8 cellular contexts compared by ENCODE assay signal in the genomic region with DNA sequence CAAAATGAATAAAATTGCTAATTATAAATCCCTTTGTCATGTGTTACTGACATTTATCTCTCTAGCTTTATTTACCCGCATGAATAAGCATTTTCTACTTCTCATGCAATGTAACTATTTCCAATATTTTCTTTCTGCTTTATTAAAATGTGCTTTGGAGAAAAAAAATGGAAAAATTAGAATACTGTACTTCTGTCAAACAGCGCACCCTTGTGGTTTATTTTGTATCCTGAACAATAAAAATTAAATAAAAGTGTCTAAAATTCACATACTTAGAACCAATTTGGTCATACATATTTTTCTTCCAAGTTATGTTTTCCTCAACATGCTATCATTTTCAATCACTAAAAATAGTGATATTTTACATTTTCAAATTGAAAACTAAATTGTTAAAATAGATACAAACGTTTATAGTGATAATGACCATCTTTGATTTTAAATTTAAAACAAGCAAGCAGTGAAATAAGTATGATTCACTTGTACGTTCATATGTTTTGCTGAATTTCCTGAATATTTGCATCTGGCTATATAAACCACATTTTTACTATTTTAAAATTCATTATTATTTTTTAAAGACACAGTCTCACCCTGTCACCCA.
DNase-seq lines count a peak whose midpoint lies in the region; ATAC-seq and TF ChIP-seq lines count a peak whose summit lies in the region.

No MANE protein-coding gene starts in this region.

- H3K14ac ChIP-seq in neuronal stem cell (ENCODE audit: low read length): no peak overlapping the region

- H4K8ac ChIP-seq in neuronal stem cell (ENCODE audit: low read depth, low read length): no peak overlapping the region

- POLR2A ChIA-PET in Caco-2 (lab: Charles Lee): no interaction called here

- DNase-seq in Caco-2 (peak in 1 of 2 experiments; percentile 39), HT-29 (ENCODE audit: low spot score) (peak; percentile 54), astrocyte of the spinal cord (ENCODE audit: low read depth, low spot score) (peak; percentile 53), medulla oblongata (ENCODE audit: extremely low spot score) (peak; percentile 34), neuronal stem cell (ENCODE audit: low spot score) (no peak), C1 segment of cervical spinal cord (lab: John Stamatoyannopoulos, UW) (no peak)

- no peak overlapping the region for H3K4me3 Mint-ChIP-seq in Caco-2 (ENCODE audit: unreplicated experiment)

- H3K9me3 ChIP-seq in Caco-2 (no peaks in the 10 kb centered on the region), neuronal stem cell (replicated peaks in 1 of 2; ENCODE audit: control insufficient read depth in 2 of 2, insufficient read depth in 1 of 2, low read depth in 1 of 2, low read length in 2 of 2) (no peaks in the 10 kb centered on the region)

- no CpG with 5 or more reads among the region's 4 CpGs for WGBS in neuronal stem cell (ENCODE audit: extremely low coverage in 2 of 2, insufficient read length in 2 of 2, insufficient replicate concordance in 1 of 2), 2 donors

- no peaks in the 10 kb centered on the region for H3K27me3 Mint-ChIP-seq in Caco-2 (ENCODE audit: insufficient read depth, unreplicated experiment)

- H3K9me3 Mint-ChIP-seq in Caco-2 (ENCODE audit: unreplicated experiment): no peaks in the 10 kb centered on the region

- H2BK120ac ChIP-seq in neuronal stem cell (ENCODE audit: low read depth, low read length): no peak overlapping the region

- H3K4me1 Mint-ChIP-seq in Caco-2 (ENCODE audit: low read depth, unreplicated experiment): peaks cover 35% of the 10 kb centered on the region

- TF ChIP-seq CTCF in Caco-2 (IDR thresholded peaks at IDR 0.05; ENCODE audit: insufficient read depth in 1 of 2, low read depth in 1 of 2, low read length in 1 of 2, severe bottlenecking in 1 of 2, unreplicated experiment in 1 of 2) (peak; percentile 45 to 77), astrocyte of the spinal cord (IDR thresholded peaks at IDR 0.05; ENCODE audit: low read depth, low read length) (peak; percentile 46)

- no peak overlapping the region for H3K18ac ChIP-seq in neuronal stem cell (ENCODE audit: low read length)

- H2AFZ ChIP-seq in neuronal stem cell (ENCODE audit: low read length): no peak overlapping the region

- H3K27ac ChIP-seq in neuronal stem cell (replicated peaks; ENCODE audit: low read length): no peak overlapping the region

- no peaks in the 10 kb centered on the region for H3K27me3 ChIP-seq in Caco-2 (replicated peaks; ENCODE audit: control insufficient read depth, insufficient read depth, low read length)
- H3K27me3 ChIP-seq in neuronal stem cell (ENCODE audit: control insufficient read depth in 3 of 3, insufficient read depth in 3 of 3, low read depth in 1 of 3, low read length in 3 of 3): no peaks in the 10 kb centered on the region

- H4K91ac ChIP-seq in neuronal stem cell (ENCODE audit: low read depth, low read length, poor library complexity): no peak overlapping the region

- intact Hi-C loops in Caco-2 (cut with micrococcal nuclease; ENCODE audit: unreplicated experiment): loop anchor here (1.0 to 5.0 kb wide), 4 partner anchors 20 to 220 kb away; no protein-coding TSS in a partner anchor

- H3K9ac ChIP-seq in neuronal stem cell (ENCODE audit: low read depth, low read length, poor library complexity): no peak overlapping the region

- H3K36me3 Mint-ChIP-seq in Caco-2 (ENCODE audit: insufficient read depth, unreplicated experiment): peaks cover 7% of the 10 kb centered on the region

- no peak overlapping the region for H2BK12ac ChIP-seq in neuronal stem cell (ENCODE audit: low read length)

- H3K36me3 ChIP-seq in Caco-2 (ENCODE audit: control insufficient read depth, insufficient read depth, low read length) (no peaks in the 10 kb centered on the region; the same call in none of the 2 replicates), neuronal stem cell (replicated peaks in 1 of 2; ENCODE audit: control insufficient read depth in 2 of 2, insufficient read depth in 2 of 2, low read length in 2 of 2) (no peaks in the 10 kb centered on the region)

- in situ Hi-C loops in astrocyte of the spinal cord (cut with HindIII; ENCODE audit: low sequenced_read_pairs): no loop called here

- CTCF ChIA-PET in Caco-2 (lab: Charles Lee): no interaction called here

- no peak overlapping the region for H2AK5ac ChIP-seq in neuronal stem cell (ENCODE audit: low read depth, low read length)

- no peaks in the 10 kb centered on the region for H3K79me1 ChIP-seq in neuronal stem cell (ENCODE audit: low read depth, low read length)

- no peak overlapping the region for H3K4ac ChIP-seq in neuronal stem cell (ENCODE audit: low read length)

- H3K4me3 ChIP-seq in Caco-2 (ENCODE audit: low read depth, low read length) (no peak overlapping the region), astrocyte of the spinal cord (ENCODE audit: low read depth, low read length) (no peak overlapping the region), neuronal stem cell (ENCODE audit: low read length in 2 of 2) (no peak overlapping the region)

- no peak overlapping the region for H2BK5ac ChIP-seq in neuronal stem cell (ENCODE audit: low read length)

- no peak overlapping the region for H3K27ac Mint-ChIP-seq in Caco-2 (ENCODE audit: unreplicated experiment)

- H3K4me2 ChIP-seq in neuronal stem cell (ENCODE audit: insufficient read depth, low read length, poor library complexity, severe bottlenecking): no peak overlapping the region

- H3K4me1 ChIP-seq in Caco-2 (peaks cover 54% of the 10 kb centered on the region), neuronal stem cell (ENCODE audit: control insufficient read depth in 2 of 2, insufficient read depth in 1 of 2, low read depth in 1 of 2, low read length in 2 of 2) (peaks cover 0 to 26% of the 10 kb centered on the region in 2 donors)

- no peak overlapping the region for H2BK15ac ChIP-seq in neuronal stem cell (ENCODE audit: low read length)

- H3K23ac ChIP-seq in neuronal stem cell (ENCODE audit: low read depth, low read length, poor library complexity): no peak overlapping the region

- no TSS peak for BruUV-seq in Caco-2 (replicated peaks; lab: Mats Ljungman, UMichigan)

- ATAC-seq in GM21447 (IDR thresholded peaks at IDR 0.05; ENCODE audit: unreplicated experiment) (no peak), GM21515 (IDR thresholded peaks at IDR 0.05; ENCODE audit: unreplicated experiment) (no peak)

Comparison
In these comparisons a context has a peak if more than half of its experiments do, and no peak if none do; other contexts are left out.
1. DNase-seq: peak in HT-29 (single experiment), astrocyte of the spinal cord (single experiment) and medulla oblongata (single experiment); none in neuronal stem cell (single experiment) and C1 segment of cervical spinal cord (0 of 14).